In genomic region chr19:17097593-17098126, GRCh38 we compare ENCODE assay signal across 1 cellular context.
TF ChIP-seq lines count a peak whose summit lies in the region.

No MANE protein-coding gene starts in this region.

TF ChIP-seq in K562, 482 proteins besides CTCF, POLR2A, EP300 and RAD21 (continues in another document):
- TF ChIP-seq CREM (IDR thresholded peaks at IDR 0.05; ENCODE audit: low read depth), result 0 out of 2 replicates have a peak, but pooled peaks have one; percentile 10
- TF ChIP-seq, protein P1, sequence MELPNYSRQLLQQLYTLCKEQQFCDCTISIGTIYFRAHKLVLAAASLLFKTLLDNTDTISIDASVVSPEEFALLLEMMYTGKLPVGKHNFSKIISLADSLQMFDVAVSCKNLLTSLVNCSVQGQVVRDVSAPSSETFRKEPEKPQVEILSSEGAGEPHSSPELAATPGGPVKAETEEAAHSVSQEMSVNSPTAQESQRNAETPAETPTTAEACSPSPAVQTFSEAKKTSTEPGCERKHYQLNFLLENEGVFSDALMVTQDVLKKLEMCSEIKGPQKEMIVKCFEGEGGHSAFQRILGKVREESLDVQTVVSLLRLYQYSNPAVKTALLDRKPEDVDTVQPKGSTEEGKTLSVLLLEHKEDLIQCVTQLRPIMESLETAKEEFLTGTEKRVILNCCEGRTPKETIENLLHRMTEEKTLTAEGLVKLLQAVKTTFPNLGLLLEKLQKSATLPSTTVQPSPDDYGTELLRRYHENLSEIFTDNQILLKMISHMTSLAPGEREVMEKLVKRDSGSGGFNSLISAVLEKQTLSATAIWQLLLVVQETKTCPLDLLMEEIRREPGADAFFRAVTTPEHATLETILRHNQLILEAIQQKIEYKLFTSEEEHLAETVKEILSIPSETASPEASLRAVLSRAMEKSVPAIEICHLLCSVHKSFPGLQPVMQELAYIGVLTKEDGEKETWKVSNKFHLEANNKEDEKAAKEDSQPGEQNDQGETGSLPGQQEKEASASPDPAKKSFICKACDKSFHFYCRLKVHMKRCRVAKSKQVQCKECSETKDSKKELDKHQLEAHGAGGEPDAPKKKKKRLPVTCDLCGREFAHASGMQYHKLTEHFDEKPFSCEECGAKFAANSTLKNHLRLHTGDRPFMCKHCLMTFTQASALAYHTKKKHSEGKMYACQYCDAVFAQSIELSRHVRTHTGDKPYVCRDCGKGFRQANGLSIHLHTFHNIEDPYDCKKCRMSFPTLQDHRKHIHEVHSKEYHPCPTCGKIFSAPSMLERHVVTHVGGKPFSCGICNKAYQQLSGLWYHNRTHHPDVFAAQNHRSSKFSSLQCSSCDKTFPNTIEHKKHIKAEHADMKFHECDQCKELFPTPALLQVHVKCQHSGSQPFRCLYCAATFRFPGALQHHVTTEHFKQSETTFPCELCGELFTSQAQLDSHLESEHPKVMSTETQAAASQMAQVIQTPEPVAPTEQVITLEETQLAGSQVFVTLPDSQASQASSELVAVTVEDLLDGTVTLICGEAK (IDR thresholded peaks at IDR 0.05), result peak; percentile 86
- TF ChIP-seq, protein P1 (CRISPR knock-in tag; IDR thresholded peaks at IDR 0.05), result no peak
- no peak for TF ChIP-seq GABPB1 (CRISPR knock-in tag; IDR thresholded peaks at IDR 0.05)
- TF ChIP-seq, protein P2, sequence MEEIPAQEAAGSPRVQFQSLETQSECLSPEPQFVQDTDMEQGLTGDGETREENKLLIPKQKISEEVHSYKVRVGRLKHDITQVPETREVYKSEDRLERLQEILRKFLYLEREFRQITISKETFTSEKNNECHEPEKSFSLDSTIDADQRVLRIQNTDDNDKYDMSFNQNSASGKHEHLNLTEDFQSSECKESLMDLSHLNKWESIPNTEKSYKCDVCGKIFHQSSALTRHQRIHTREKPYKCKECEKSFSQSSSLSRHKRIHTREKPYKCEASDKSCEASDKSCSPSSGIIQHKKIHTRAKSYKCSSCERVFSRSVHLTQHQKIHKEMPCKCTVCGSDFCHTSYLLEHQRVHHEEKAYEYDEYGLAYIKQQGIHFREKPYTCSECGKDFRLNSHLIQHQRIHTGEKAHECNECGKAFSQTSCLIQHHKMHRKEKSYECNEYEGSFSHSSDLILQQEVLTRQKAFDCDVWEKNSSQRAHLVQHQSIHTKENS (CRISPR knock-in tag; IDR thresholded peaks at IDR 0.05), result no peak
- TF ChIP-seq POLR2H (tag; IDR thresholded peaks at IDR 0.05; ENCODE audit: low read depth), result no peak
- no peak for TF ChIP-seq KLF13 (tag; IDR thresholded peaks at IDR 0.05; ENCODE audit: borderline replicate concordance, low read depth)
- no peak for TF ChIP-seq ZNF830 (CRISPR knock-in tag; IDR thresholded peaks at IDR 0.05)
- TF ChIP-seq NCOA4 (IDR thresholded peaks at IDR 0.05; ENCODE audit: partially characterized antibody), result no peak
- TF ChIP-seq TEAD4 (IDR thresholded peaks at IDR 0.05; ENCODE audit: low read length), result no peak
- TF ChIP-seq TEAD4 (CRISPR knock-in tag; IDR thresholded peaks at IDR 0.05; ENCODE audit: borderline replicate concordance), result no peak
- TF ChIP-seq PML (IDR thresholded peaks at IDR 0.05; ENCODE audit: low read length), result no peak
- TF ChIP-seq PRPF4 (IDR thresholded peaks at IDR 0.05; ENCODE audit: insufficient read depth, low read depth, low read length, poor library complexity, severe bottlenecking), result no peak
- TF ChIP-seq TAF1 (IDR thresholded peaks at IDR 0.05; ENCODE audit: control insufficient read depth, extremely low read depth, insufficient read depth, low read length, severe bottlenecking), result no peak
- no peak for TF ChIP-seq KAT7 (CRISPR knock-in tag; IDR thresholded peaks at IDR 0.05; ENCODE audit: borderline replicate concordance)
- TF ChIP-seq MEF2D (tag; conservative IDR thresholded peaks at IDR 0.05; ENCODE audit: low read depth), result no peak
- TF ChIP-seq PRMT5 (CRISPR knock-in tag; IDR thresholded peaks at IDR 0.05), result no peak
- no peak for TF ChIP-seq ILF3 (IDR thresholded peaks at IDR 0.05; ENCODE audit: borderline replicate concordance)
- no peak for TF ChIP-seq SMAD1 (IDR thresholded peaks at IDR 0.05; ENCODE audit: low read depth, low read length, partially characterized antibody)
- TF ChIP-seq, protein P3, sequence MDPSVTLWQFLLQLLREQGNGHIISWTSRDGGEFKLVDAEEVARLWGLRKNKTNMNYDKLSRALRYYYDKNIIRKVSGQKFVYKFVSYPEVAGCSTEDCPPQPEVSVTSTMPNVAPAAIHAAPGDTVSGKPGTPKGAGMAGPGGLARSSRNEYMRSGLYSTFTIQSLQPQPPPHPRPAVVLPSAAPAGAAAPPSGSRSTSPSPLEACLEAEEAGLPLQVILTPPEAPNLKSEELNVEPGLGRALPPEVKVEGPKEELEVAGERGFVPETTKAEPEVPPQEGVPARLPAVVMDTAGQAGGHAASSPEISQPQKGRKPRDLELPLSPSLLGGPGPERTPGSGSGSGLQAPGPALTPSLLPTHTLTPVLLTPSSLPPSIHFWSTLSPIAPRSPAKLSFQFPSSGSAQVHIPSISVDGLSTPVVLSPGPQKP (CRISPR knock-in tag; IDR thresholded peaks at IDR 0.05), result no peak
- no peak for TF ChIP-seq ZNF277 (CRISPR knock-in tag; IDR thresholded peaks at IDR 0.05; ENCODE audit: borderline replicate concordance)
- no peak for TF ChIP-seq ZNF518B (CRISPR knock-in tag; IDR thresholded peaks at IDR 0.05)
- TF ChIP-seq ZNF146 (CRISPR knock-in tag; IDR thresholded peaks at IDR 0.05; ENCODE audit: unreplicated experiment), result no peak
- no peak for TF ChIP-seq ZNF311 (CRISPR knock-in tag; IDR thresholded peaks at IDR 0.05)
- TF ChIP-seq ZNF398 (CRISPR knock-in tag; IDR thresholded peaks at IDR 0.05), result no peak
- TF ChIP-seq, protein P4, sequence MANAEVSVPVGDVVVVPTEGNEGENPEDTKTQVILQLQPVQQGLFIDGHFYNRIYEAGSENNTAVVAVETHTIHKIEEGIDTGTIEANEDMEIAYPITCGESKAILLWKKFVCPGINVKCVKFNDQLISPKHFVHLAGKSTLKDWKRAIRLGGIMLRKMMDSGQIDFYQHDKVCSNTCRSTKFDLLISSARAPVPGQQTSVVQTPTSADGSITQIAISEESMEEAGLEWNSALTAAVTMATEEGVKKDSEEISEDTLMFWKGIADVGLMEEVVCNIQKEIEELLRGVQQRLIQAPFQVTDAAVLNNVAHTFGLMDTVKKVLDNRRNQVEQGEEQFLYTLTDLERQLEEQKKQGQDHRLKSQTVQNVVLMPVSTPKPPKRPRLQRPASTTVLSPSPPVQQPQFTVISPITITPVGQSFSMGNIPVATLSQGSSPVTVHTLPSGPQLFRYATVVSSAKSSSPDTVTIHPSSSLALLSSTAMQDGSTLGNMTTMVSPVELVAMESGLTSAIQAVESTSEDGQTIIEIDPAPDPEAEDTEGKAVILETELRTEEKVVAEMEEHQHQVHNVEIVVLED (CRISPR knock-in tag; IDR thresholded peaks at IDR 0.05), result no peak
- no peak for TF ChIP-seq CREB5 (CRISPR knock-in tag; IDR thresholded peaks at IDR 0.05)
- no peak for TF ChIP-seq HMBOX1 (IDR thresholded peaks at IDR 0.05)
- TF ChIP-seq ZNF764 (CRISPR knock-in tag; IDR thresholded peaks at IDR 0.05; ENCODE audit: low read depth), result no peak
- TF ChIP-seq ZNF77 (CRISPR knock-in tag; IDR thresholded peaks at IDR 0.05), result no peak
- TF ChIP-seq U2AF1 (optimal IDR thresholded peaks at IDR 0.05; ENCODE audit: low read depth, low read length), result no peak
- peak; percentile 83 for TF ChIP-seq JUND (IDR thresholded peaks at IDR 0.05; ENCODE audit: borderline replicate concordance, low read depth, low read length)
- peak; percentile 76; the same call in 2 of the 3 replicates for TF ChIP-seq JUND (tag; IDR thresholded peaks at IDR 0.05; ENCODE audit: borderline replicate concordance, low read depth, low read length)
- TF ChIP-seq PTBP1 (IDR thresholded peaks at IDR 0.05; ENCODE audit: low read depth, low read length), result no peak
- no peak for TF ChIP-seq ELF1 (tag; IDR thresholded peaks at IDR 0.05)
- peak; percentile 57; the same call in 1 of the 2 replicates for TF ChIP-seq FOSL1 (tag; conservative IDR thresholded peaks at IDR 0.05)
- no peak for TF ChIP-seq MCM7 (IDR thresholded peaks at IDR 0.05)
- TF ChIP-seq ZNF197 (CRISPR knock-in tag; IDR thresholded peaks at IDR 0.05; ENCODE audit: low read depth), result no peak
